Comparison of ENCODE assay signal across 21 cellular contexts in genomic region chr13:99749627-99750026, GRCh38.
A peak's percentile ranks its signal among the peaks of the same experiment; 100 is the strongest.
DNase-seq lines count a peak whose midpoint lies in the region; ATAC-seq and TF ChIP-seq lines count a peak whose summit lies in the region.
"Had no signal": no experiment of that assay in that cellular context is flagged by ENCODE, and none has a peak within 500 bp of the region (broad histone marks: within the 10 kb centered on the region; RNA-seq: fewer than 3 reads in every experiment).

No MANE protein-coding gene starts in this region.

- H3K4me3 ChIP-seq in astrocyte of the spinal cord (ENCODE audit: low read depth, low read length): no peak overlapping the region
- H3K4me3 ChIP-seq: dorsolateral prefrontal cortex, HAP-1, left lung, ovary, tibial nerve had no signal

- no peak for TF ChIP-seq CTCF in astrocyte of the spinal cord (IDR thresholded peaks at IDR 0.05; ENCODE audit: low read depth, low read length)

- in situ Hi-C loops in astrocyte of the spinal cord (cut with HindIII; ENCODE audit: low sequenced_read_pairs): no loop called here

- DNase-seq in M059J (ENCODE audit: low read depth) (peak; percentile 4), astrocyte of the spinal cord (ENCODE audit: low read depth, low spot score) (peak; percentile 3), iPS-NIHi11 (ENCODE audit: low spot score) (peak; percentile 38), pons (ENCODE audit: low spot score) (peak; percentile 6), NOMO-1 (lab: John Stamatoyannopoulos, UW; ENCODE audit: unreplicated experiment in 2 of 2) (no peak)
- no peak for DNase-seq in activated CD8-positive, alpha-beta memory T cell treated with anti-CD3 and anti-CD28 coated beads, Interleukin-2, amount 50 U/mL, for 4 hours
- DNase-seq: activated CD4-positive, CD25-positive, alpha-beta regulatory T cell; activated CD8-positive, alpha-beta T cell treated with anti-CD3 and anti-CD28 coated beads, Interleukin-2, amount 10 ng/mL, durations not matched to agents 7 days and 5 days; activated naive CD4-positive, alpha-beta T cell treated with anti-CD3 and anti-CD28 coated beads for 36 hours; amniotic stem cell; dorsolateral prefrontal cortex; EL; left lung; naive thymus-derived CD4-positive, alpha-beta T cell; NCI-H2081 treated with DMSO at 0.1 percent for 48 hours; NCI-H510A treated with DMSO at 0.1 percent for 48 hours; ovary; stimulated activated CD4-positive, alpha-beta T cell treated with anti-CD3 and anti-CD28 coated beads, Interleukin-15, amount 100 ng/mL, for 24 hours had no signal

- ATAC-seq in GM21576 (IDR thresholded peaks at IDR 0.05; ENCODE audit: unreplicated experiment): no peak
- ATAC-seq: activated CD8-positive, alpha-beta T cell treated with anti-CD3 and anti-CD28 coated beads, Interleukin-2, amount 10 ng/mL, durations not matched to agents 7 days and 5 days; left lung; naive thymus-derived CD4-positive, alpha-beta T cell had no signal

Comparison
In these comparisons a context has a peak if more than half of its experiments do, and no peak if none do; other contexts are left out.
1. DNase-seq: peak in M059J (single experiment), astrocyte of the spinal cord (single experiment), iPS-NIHi11 (single experiment) and pons (single experiment); none in NOMO-1 (0 of 2) and activated CD8-positive, alpha-beta memory T cell treated with anti-CD3 and anti-CD28 coated beads, Interleukin-2, amount 50 U/mL, for 4 hours (single experiment).